ENCODE assay signal across 2 cellular contexts in the genomic region with DNA sequence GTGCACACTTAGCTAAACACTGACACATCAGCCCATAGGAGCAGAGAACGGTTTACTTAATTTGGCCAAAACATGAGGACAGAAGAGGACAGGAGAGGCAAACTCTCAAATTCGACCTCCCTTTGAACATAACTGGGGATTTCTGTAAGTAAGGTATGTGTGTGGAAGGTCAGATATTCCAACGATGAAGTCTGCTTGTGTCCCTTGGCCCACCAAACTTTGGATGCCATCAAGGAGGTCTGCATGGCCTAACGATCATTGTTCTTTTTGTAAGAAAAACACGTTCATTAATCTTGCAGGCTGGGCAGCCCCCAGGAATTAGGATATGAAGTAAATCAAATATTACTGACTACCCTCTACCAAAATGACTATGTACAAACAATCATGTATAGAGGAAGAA.
TF ChIP-seq lines count a peak whose summit lies in the region.

No MANE protein-coding gene starts in this region.

TF ChIP-seq in GM23338, 12 proteins besides CTCF, POLR2A, EP300 and RAD21:
- TF ChIP-seq EZH2phosphoT487 (IDR thresholded peaks at IDR 0.05; ENCODE audit: unreplicated experiment) (no peak), NANOG (IDR thresholded peaks at IDR 0.05; ENCODE audit: borderline replicate concordance) (no peak), STAT1 (IDR thresholded peaks at IDR 0.05; ENCODE audit: unreplicated experiment) (no peak), ZNF114 (CRISPR knock-in tag; IDR thresholded peaks at IDR 0.05) (no peak)
- TF ChIP-seq, protein P1, sequence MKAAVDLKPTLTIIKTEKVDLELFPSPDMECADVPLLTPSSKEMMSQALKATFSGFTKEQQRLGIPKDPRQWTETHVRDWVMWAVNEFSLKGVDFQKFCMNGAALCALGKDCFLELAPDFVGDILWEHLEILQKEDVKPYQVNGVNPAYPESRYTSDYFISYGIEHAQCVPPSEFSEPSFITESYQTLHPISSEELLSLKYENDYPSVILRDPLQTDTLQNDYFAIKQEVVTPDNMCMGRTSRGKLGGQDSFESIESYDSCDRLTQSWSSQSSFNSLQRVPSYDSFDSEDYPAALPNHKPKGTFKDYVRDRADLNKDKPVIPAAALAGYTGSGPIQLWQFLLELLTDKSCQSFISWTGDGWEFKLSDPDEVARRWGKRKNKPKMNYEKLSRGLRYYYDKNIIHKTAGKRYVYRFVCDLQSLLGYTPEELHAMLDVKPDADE (IDR thresholded peaks at IDR 0.05), result no peak

TF ChIP-seq in H1, 55 proteins besides CTCF, POLR2A, EP300 and RAD21:
- TF ChIP-seq CEBPB (IDR thresholded peaks at IDR 0.05; ENCODE audit: low read depth, low read length), result no peak
- TF ChIP-seq SRF (IDR thresholded peaks at IDR 0.05; ENCODE audit: low read depth, low read length), result no peak
- TF ChIP-seq, protein P2, sequence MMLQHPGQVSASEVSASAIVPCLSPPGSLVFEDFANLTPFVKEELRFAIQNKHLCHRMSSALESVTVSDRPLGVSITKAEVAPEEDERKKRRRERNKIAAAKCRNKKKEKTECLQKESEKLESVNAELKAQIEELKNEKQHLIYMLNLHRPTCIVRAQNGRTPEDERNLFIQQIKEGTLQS (IDR thresholded peaks at IDR 0.05; ENCODE audit: insufficient read depth, low read depth, low read length), result no peak
- TF ChIP-seq TCF12 (IDR thresholded peaks at IDR 0.05; ENCODE audit: low read depth, low read length), result no peak
- TF ChIP-seq, protein P3, sequence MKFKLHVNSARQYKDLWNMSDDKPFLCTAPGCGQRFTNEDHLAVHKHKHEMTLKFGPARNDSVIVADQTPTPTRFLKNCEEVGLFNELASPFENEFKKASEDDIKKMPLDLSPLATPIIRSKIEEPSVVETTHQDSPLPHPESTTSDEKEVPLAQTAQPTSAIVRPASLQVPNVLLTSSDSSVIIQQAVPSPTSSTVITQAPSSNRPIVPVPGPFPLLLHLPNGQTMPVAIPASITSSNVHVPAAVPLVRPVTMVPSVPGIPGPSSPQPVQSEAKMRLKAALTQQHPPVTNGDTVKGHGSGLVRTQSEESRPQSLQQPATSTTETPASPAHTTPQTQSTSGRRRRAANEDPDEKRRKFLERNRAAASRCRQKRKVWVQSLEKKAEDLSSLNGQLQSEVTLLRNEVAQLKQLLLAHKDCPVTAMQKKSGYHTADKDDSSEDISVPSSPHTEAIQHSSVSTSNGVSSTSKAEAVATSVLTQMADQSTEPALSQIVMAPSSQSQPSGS (IDR thresholded peaks at IDR 0.05; ENCODE audit: low read length), result no peak
- TF ChIP-seq PHF8 (conservative IDR thresholded peaks at IDR 0.05; ENCODE audit: low read depth, low read length), result no peak
- no peak for TF ChIP-seq KDM5A (IDR thresholded peaks at IDR 0.05; ENCODE audit: low read length)
- TF ChIP-seq TEAD4 (IDR thresholded peaks at IDR 0.05; ENCODE audit: low read depth, low read length), result no peak
- no peak for TF ChIP-seq CBX8 (IDR thresholded peaks at IDR 0.05; ENCODE audit: borderline replicate concordance, low read depth, low read length)
- TF ChIP-seq, protein P4, sequence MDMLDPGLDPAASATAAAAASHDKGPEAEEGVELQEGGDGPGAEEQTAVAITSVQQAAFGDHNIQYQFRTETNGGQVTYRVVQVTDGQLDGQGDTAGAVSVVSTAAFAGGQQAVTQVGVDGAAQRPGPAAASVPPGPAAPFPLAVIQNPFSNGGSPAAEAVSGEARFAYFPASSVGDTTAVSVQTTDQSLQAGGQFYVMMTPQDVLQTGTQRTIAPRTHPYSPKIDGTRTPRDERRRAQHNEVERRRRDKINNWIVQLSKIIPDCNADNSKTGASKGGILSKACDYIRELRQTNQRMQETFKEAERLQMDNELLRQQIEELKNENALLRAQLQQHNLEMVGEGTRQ (IDR thresholded peaks at IDR 0.05; ENCODE audit: low read length), result no peak
TF ChIP-seq in H1: peak in this region for 0.
